ENCODE assay signal across 15 cellular contexts in genomic region chr1:221634606-221635005, GRCh38.
DNase-seq lines count a peak whose midpoint lies in the region; FAIRE-seq and TF ChIP-seq lines count a peak whose summit lies in the region.
"Had no signal": no experiment of that assay in that cellular context is flagged by ENCODE, and none has a peak within 500 bp of the region (broad histone marks: within the 10 kb centered on the region; RNA-seq: fewer than 3 reads in every experiment).

No MANE protein-coding gene starts in this region.

- no peak for TF ChIP-seq CTCF in D721Med (IDR thresholded peaks at IDR 0.05; ENCODE audit: insufficient read depth, missing control alignments)
- no peak for TF ChIP-seq CTCF in adrenal gland (IDR thresholded peaks at IDR 0.05)
- no peak for TF ChIP-seq CTCF in fibroblast of pulmonary artery (IDR thresholded peaks at IDR 0.05; ENCODE audit: low read length, missing control alignments)

- H3K79me1 ChIP-seq in mesenchymal stem cell (replicated peaks; ENCODE audit: low read length, poor library complexity, severe bottlenecking): no peaks in the 10 kb centered on the region

- no peak overlapping the region for H4K8ac ChIP-seq in mesenchymal stem cell (ENCODE audit: low read length)

- H3K27ac ChIP-seq in adrenal gland (peak overlapping the region in 1 of 5 donors; percentile 30), mesenchymal stem cell (ENCODE audit: low read length, poor library complexity, severe bottlenecking) (no peak overlapping the region)
- H3K27ac ChIP-seq: BLaER1 treated with 17β-estradiol and CSF1 and Interleukin-3, amounts not matched to agents 10 nM and 100 nM had no signal

- H4K91ac ChIP-seq in mesenchymal stem cell (ENCODE audit: low read length): no peak overlapping the region

- no peak overlapping the region for H2BK120ac ChIP-seq in mesenchymal stem cell (ENCODE audit: low read depth, low read length)

- no peak overlapping the region for H3K18ac ChIP-seq in mesenchymal stem cell (ENCODE audit: low read depth in 1 of 2, low read length in 2 of 2)

- H3K27me3 ChIP-seq in adrenal gland (no peaks in the 10 kb centered on the region), mesenchymal stem cell (ENCODE audit: control insufficient read depth in 1 of 2, insufficient read depth in 1 of 2, low read length in 2 of 2) (no peaks in the 10 kb centered on the region)
- H3K27me3 ChIP-seq: BLaER1 treated with 17β-estradiol and CSF1 and Interleukin-3, amounts not matched to agents 10 nM and 100 nM had no signal

- TF ChIP-seq POLR2A in adrenal gland (IDR thresholded peaks at IDR 0.05) (no peak), GM12891 (IDR thresholded peaks at IDR 0.05; ENCODE audit: low read depth, low read length) (no peak)

- intact Hi-C loops in adrenal gland (cut with DNase I) (no loop called here), posterior vena cava (cut with DNase I) (no loop called here)

- peak; percentile 25 for FAIRE-seq in D721Med (lab: Jason Lieb, UNC)
- no peak for FAIRE-seq in GM12891 (lab: Jason Lieb, UNC)

- no peak overlapping the region for H2AFZ ChIP-seq in mesenchymal stem cell (ENCODE audit: low read depth, low read length)

- H3K36me3 ChIP-seq in adrenal gland (replicated peaks in 1 of 2) (no peaks in the 10 kb centered on the region), mesenchymal stem cell (ENCODE audit: control insufficient read depth in 1 of 2, insufficient read depth in 2 of 2, low read depth in 1 of 2, low read length in 2 of 2) (no peaks in the 10 kb centered on the region)
- H3K36me3 ChIP-seq: BLaER1 treated with 17β-estradiol and CSF1 and Interleukin-3, amounts not matched to agents 10 nM and 100 nM had no signal

- H3K9me3 ChIP-seq in adrenal gland (replicated peaks in 1 of 3): no peaks in the 10 kb centered on the region
- no peaks in the 10 kb centered on the region for H3K9me3 ChIP-seq in mesenchymal stem cell (ENCODE audit: control insufficient read depth, low read length)
- H3K9me3 ChIP-seq: BLaER1 treated with 17β-estradiol and CSF1 and Interleukin-3, amounts not matched to agents 10 nM and 100 nM had no signal

- no peak overlapping the region for H3K9ac ChIP-seq in mesenchymal stem cell (ENCODE audit: low read length)
- H3K9ac ChIP-seq: BLaER1 treated with 17β-estradiol and CSF1 and Interleukin-3, amounts not matched to agents 10 nM and 100 nM had no signal

- no peak overlapping the region for H2BK15ac ChIP-seq in mesenchymal stem cell (ENCODE audit: low read depth, poor library complexity, severe bottlenecking)

- H3K4me3 ChIP-seq in adrenal gland (no peak overlapping the region), fibroblast of pulmonary artery (replicated peaks; ENCODE audit: low read depth, low read length) (no peak overlapping the region), mesenchymal stem cell (ENCODE audit: insufficient read depth in 1 of 2, low read depth in 1 of 2, low read length in 2 of 2) (no peak overlapping the region)
- H3K4me3 ChIP-seq: BLaER1 treated with 17β-estradiol and CSF1 and Interleukin-3, amounts not matched to agents 10 nM and 100 nM had no signal

- no peak overlapping the region for H2AK5ac ChIP-seq in mesenchymal stem cell (ENCODE audit: low read length, severe bottlenecking)

- H3K14ac ChIP-seq in mesenchymal stem cell (ENCODE audit: low read length in 2 of 2): no peak overlapping the region

- no peak overlapping the region for H3K4ac ChIP-seq in mesenchymal stem cell (ENCODE audit: low read depth in 1 of 2, low read length in 2 of 2)

- H3K4me1 ChIP-seq in adrenal gland (replicated peaks in 1 of 2) (peaks cover 0 to 11% of the 10 kb centered on the region in 2 donors), mesenchymal stem cell (ENCODE audit: control insufficient read depth, insufficient read depth, low read depth, low read length) (no peaks in the 10 kb centered on the region)
- H3K4me1 ChIP-seq: BLaER1 treated with 17β-estradiol and CSF1 and Interleukin-3, amounts not matched to agents 10 nM and 100 nM had no signal

- H3K4me2 ChIP-seq in mesenchymal stem cell (ENCODE audit: low read length, poor library complexity, severe bottlenecking): no peak overlapping the region
- H3K4me2 ChIP-seq: BLaER1 treated with 17β-estradiol and CSF1 and Interleukin-3, amounts not matched to agents 10 nM and 100 nM had no signal

- no peak overlapping the region for H2BK12ac ChIP-seq in mesenchymal stem cell (ENCODE audit: low read length in 2 of 2)

- H2BK5ac ChIP-seq in mesenchymal stem cell (ENCODE audit: low read depth, low read length, poor library complexity, severe bottlenecking): no peak overlapping the region

- H3K23ac ChIP-seq in mesenchymal stem cell (ENCODE audit: low read length in 2 of 2): no peak overlapping the region

- WGBS in adrenal gland, 4 donors: 21 to 29% (median 22%) methylated on average over 2 of the region's 2 CpGs
- 71% methylated on average over 1 of the region's 2 CpGs for WGBS in mesenchymal stem cell

- DNase-seq in D721Med (ENCODE audit: insufficient read length, low spot score) (no peak), adrenal gland (peak in 4 of 7 donors; percentile 12 to 57 (median 29)), fibroblast of pulmonary artery (ENCODE audit: low read depth) (peak; percentile 21), mesenchymal stem cell (peak; percentile 65), GM12891 (ENCODE audit: insufficient read length, low spot score) (no peak), posterior vena cava (ENCODE audit: low spot score) (no peak), COLO668 (lab: John Stamatoyannopoulos, UW; ENCODE audit: unreplicated experiment) (no peak)
- DNase-seq: 8988T; CD4-positive, CD25-positive, alpha-beta regulatory T cell; DMS153; DMS79 treated with DMSO at 0.1 percent for 48 hours; GDM1; GOT3; H9 had no signal

TF ChIP-seq in GM12891, 5 proteins besides CTCF, POLR2A, EP300 and RAD21:
- TF ChIP-seq SPI1 (IDR thresholded peaks at IDR 0.05; ENCODE audit: low read depth, low read length) (no peak), TAF1 (IDR thresholded peaks at IDR 0.05; ENCODE audit: low read depth, low read length) (no peak), POLR2AphosphoS5 (IDR thresholded peaks at IDR 0.05; ENCODE audit: low read depth, low read length) (no peak)

Comparison
In these comparisons a context has a peak if more than half of its experiments do, and no peak if none do; other contexts are left out.
1. DNase-seq: peak in adrenal gland (4 of 7), fibroblast of pulmonary artery (single experiment) and mesenchymal stem cell (single experiment); none in D721Med (single experiment), GM12891 (single experiment), posterior vena cava (single experiment) and COLO668 (single experiment).